In the genomic region with DNA sequence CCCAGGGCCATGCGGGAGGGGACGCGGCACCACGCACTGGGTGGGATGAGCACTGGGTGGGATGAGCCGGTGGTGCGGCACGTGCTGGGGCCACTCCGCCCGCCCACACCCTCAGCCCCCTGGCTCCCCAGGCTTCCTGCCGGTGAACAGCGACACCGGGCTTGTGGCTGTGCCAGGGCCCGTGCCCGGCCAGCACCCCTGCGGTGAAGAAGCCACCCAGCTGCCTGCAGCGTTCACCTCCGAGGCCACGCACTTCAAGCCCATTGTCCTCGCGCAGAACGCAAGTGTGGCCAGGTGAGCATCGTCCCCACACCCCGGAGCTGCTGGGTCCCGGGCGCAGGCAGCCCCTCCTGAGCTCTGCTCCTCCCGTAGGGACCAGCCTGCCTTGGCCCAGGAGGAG, we compare ENCODE assay signal across 28 cellular contexts. TPM values are rescaled to one million over a fixed set of nuclear protein-coding genes. Genes with fewer than 3 reads are reported as not detected.
DNase-seq lines count a peak whose midpoint lies in the region; ATAC-seq, FAIRE-seq and TF ChIP-seq lines count a peak whose summit lies in the region.
"Had no signal": no experiment of that assay in that cellular context is flagged by ENCODE, and none has a peak within 500 bp of the region (broad histone marks: within the 10 kb centered on the region; RNA-seq: fewer than 3 reads in every experiment).

No MANE protein-coding gene starts in this region.

- no peaks in the 10 kb centered on the region for H4K20me1 ChIP-seq in H1 (replicated peaks in 1 of 2; ENCODE audit: control insufficient read depth in 1 of 2, insufficient read depth in 2 of 2, low read length in 2 of 2)

- no peak for TF ChIP-seq RAD21 in H1 (IDR thresholded peaks at IDR 0.05 in 1 of 2, conservative IDR thresholded peaks at IDR 0.05 in 1 of 2; ENCODE audit: low read depth in 2 of 2, low read length in 2 of 2)

- no peak overlapping the region for H2BK12ac ChIP-seq in H1 (ENCODE audit: low read depth, low read length)

- no peaks in the 10 kb centered on the region for H3K36me3 ChIP-seq in heart left ventricle
- no peaks in the 10 kb centered on the region for H3K36me3 ChIP-seq in left ventricle myocardium inferior
- peaks cover 0 to 4% (median 0%) of the 10 kb centered on the region in 4 experiments; a peak in 2 of 8 replicates for H3K36me3 ChIP-seq in H1 (ENCODE audit: control insufficient read depth in 2 of 4, insufficient read depth in 4 of 4, low read length in 3 of 4)
- no peaks in the 10 kb centered on the region for H3K36me3 ChIP-seq in psoas muscle (ENCODE audit: insufficient read depth in 1 of 2, low read depth in 1 of 2)
- H3K36me3 ChIP-seq: BE2C; BLaER1 treated with 17β-estradiol and CSF1 and Interleukin-3, amounts not matched to agents 10 nM and 100 nM; HAP-1 had no signal

- H3K14ac ChIP-seq in H1 (ENCODE audit: insufficient read length) = no peak overlapping the region

- CTCF ChIA-PET in H1 (lab: Charles Lee; ENCODE audit: partially characterized antibody) = interaction anchor here (0.6 to 4.5 kb wide), 6 partner anchors 16 to 73 kb away, joined by 3 to 40 read pairs (median 4); no protein-coding TSS in a partner anchor

- H3K4me3 ChIP-seq in heart left ventricle (no peak overlapping the region), left ventricle myocardium inferior (no peak overlapping the region), H1 (ENCODE audit: extremely low read depth in 1 of 4, insufficient read depth in 2 of 4, low read depth in 3 of 4, low read length in 4 of 4) (no peak overlapping the region), psoas muscle (no peak overlapping the region)
- H3K4me3 ChIP-seq: A549; BLaER1 treated with 17β-estradiol and CSF1 and Interleukin-3, amounts not matched to agents 10 nM and 100 nM; GM23338; HAP-1 had no signal

- H2AK5ac ChIP-seq in H1 (ENCODE audit: low read depth, low read length) = no peak overlapping the region

- no peak overlapping the region for H3K23ac ChIP-seq in H1 (ENCODE audit: insufficient read length)

- FAIRE-seq in H1 (lab: Jason Lieb, UNC) = no peak
- FAIRE-seq: A549, GM12891, GM18507, H54 had no signal

- H3K9me3 ChIP-seq in heart left ventricle (peaks cover 0 to 15% (median 2%) of the 10 kb centered on the region in 12 donors), left ventricle myocardium inferior (replicated peaks) (peaks cover 18% of the 10 kb centered on the region), H1 (ENCODE audit: insufficient read depth in 2 of 2, low read depth in 1 of 2, low read length in 1 of 2) (peaks cover 3 to 7% of the 10 kb centered on the region in 2 experiments; a peak in 3 of 4 replicates), psoas muscle (no peaks in the 10 kb centered on the region)
- H3K9me3 ChIP-seq: A549, BE2C, HAP-1 had no signal

- H4K91ac ChIP-seq in H1 (replicated peaks; ENCODE audit: insufficient read length, low read length) = no peak overlapping the region

- 0 out of 2 replicates have a peak, but pooled peaks cover 2% of the 10 kb centered on the region for H3K79me1 ChIP-seq in H1 (ENCODE audit: low read depth, low read length)

- no peaks in the 10 kb centered on the region for H3K4me1 ChIP-seq in heart left ventricle
- H3K4me1 ChIP-seq in left ventricle myocardium inferior = no peaks in the 10 kb centered on the region
- no peaks in the 10 kb centered on the region for H3K4me1 ChIP-seq in H1 (replicated peaks in 1 of 4; ENCODE audit: control insufficient read depth in 3 of 4, insufficient read depth in 4 of 4, low read length in 3 of 4)
- H3K4me1 ChIP-seq in psoas muscle = no peaks in the 10 kb centered on the region
- H3K4me1 ChIP-seq: A549, BE2C, HAP-1 had no signal

- H3K4me1 Mint-ChIP-seq in CD14-positive monocyte = no peaks in the 10 kb centered on the region
- H3K4me1 Mint-ChIP-seq: CD4-positive, alpha-beta memory T cell; GM23338 had no signal

- no peak for TF ChIP-seq EP300 in H1 (IDR thresholded peaks at IDR 0.05; ENCODE audit: borderline replicate concordance in 1 of 2, low read depth in 2 of 2, low read length in 2 of 2)

- no peak overlapping the region for H3K27ac Mint-ChIP-seq in CD14-positive monocyte
- H3K27ac Mint-ChIP-seq: CD4-positive, alpha-beta memory T cell; GM23338; HFFc6 had no signal

- no peak overlapping the region for H4K8ac ChIP-seq in H1 (ENCODE audit: extremely low read depth, insufficient read depth, low read length)

- no peak for TF ChIP-seq CTCF in heart left ventricle (IDR thresholded peaks at IDR 0.05)
- no peak for TF ChIP-seq CTCF in left ventricle myocardium inferior (IDR thresholded peaks at IDR 0.05; ENCODE audit: borderline replicate concordance)
- TF ChIP-seq CTCF in CD14-positive monocyte (IDR thresholded peaks at IDR 0.05) = no peak
- no peak for TF ChIP-seq CTCF in H1 (IDR thresholded peaks at IDR 0.05; ENCODE audit: control extremely low read depth in 1 of 3, insufficient read depth in 1 of 3, low read depth in 1 of 3, low read length in 3 of 3)
- no peak for TF ChIP-seq CTCF in psoas muscle (IDR thresholded peaks at IDR 0.05)

- peaks cover 4 to 12% (median 6%) of the 10 kb centered on the region in 3 donors for H3K27me3 Mint-ChIP-seq in CD14-positive monocyte (ENCODE audit: low read depth in 3 of 3)

- POLR2A ChIA-PET in H1 (lab: Charles Lee; ENCODE audit: partially characterized antibody) = interaction anchor here (1.1 to 2.9 kb wide), 6 partner anchors 9 to 54 kb away, joined by 3 to 11 read pairs (median 6); no protein-coding TSS in a partner anchor

- no peak overlapping the region for H3K9ac ChIP-seq in H1 (replicated peaks in 1 of 4; ENCODE audit: extremely low read depth in 1 of 4, low read depth in 3 of 4, low read length in 3 of 4)
- H3K9ac ChIP-seq: BLaER1 treated with 17β-estradiol and CSF1 and Interleukin-3, amounts not matched to agents 10 nM and 100 nM had no signal

- no peaks in the 10 kb centered on the region for H3K23me2 ChIP-seq in H1 (ENCODE audit: low read depth, low read length)

- H3K9me3 Mint-ChIP-seq in CD14-positive monocyte = peaks cover 0 to 10% (median 3%) of the 10 kb centered on the region in 7 donors

- no peak overlapping the region for H2BK20ac ChIP-seq in H1 (ENCODE audit: low read length)

- 91 to 97% (median 95%) methylated on average over 7 to 26 of the region's 26 CpGs for WGBS in heart left ventricle, 4 donors
- WGBS in H1 (ENCODE audit: extremely low coverage in 1 of 2, insufficient coverage in 1 of 2, insufficient read length in 1 of 2, insufficient replicate concordance in 2 of 2, low coverage in 1 of 2, low lambda C conversion rate in 2 of 2, missing lambda C conversion rate in 1 of 2), 2 experiments = 95% methylated on average over 19 of the region's 26 CpGs; no CpG with 5 or more reads in 1 of the 2 experiments
- 86 to 94% (median 87%) methylated on average over 23 to 26 of the region's 26 CpGs for WGBS in psoas muscle, 3 donors

- no peak overlapping the region for H3K4me2 ChIP-seq in H1 (ENCODE audit: insufficient read depth in 1 of 2, low read depth in 2 of 2, low read length in 2 of 2)
- H3K4me2 ChIP-seq: A549, GM23338 had no signal

- no peak overlapping the region for H2AFZ ChIP-seq in H1 (ENCODE audit: low read length)
- H2AFZ ChIP-seq: GM23338 had no signal

- DNase-seq in heart left ventricle (peak in 3 of 5 donors; percentile 7 to 63 (median 12)), left ventricle myocardium inferior (no peak), CD14-positive monocyte (ENCODE audit: low spot score) (peak; percentile 28), H1 (ENCODE audit: low read depth in 1 of 2, low spot score in 2 of 2) (no peak), psoas muscle (peak; percentile 10 to 26), islet precursor cell (no peak), T-helper 2 cell (no peak)
- DNase-seq: 8988T; ACHN; AML-193; BE2C; Calu3; CD4-positive, alpha-beta memory T cell; COR-L47; DMS53; DMS79 treated with DMSO at 0.1 percent for 48 hours; GF-D8; HFFc6 had no signal

- TF ChIP-seq POLR2A in heart left ventricle (IDR thresholded peaks at IDR 0.05) = no peak
- no peak for TF ChIP-seq POLR2A in H1 (IDR thresholded peaks at IDR 0.05; ENCODE audit: control extremely low read depth in 1 of 2, low read depth in 2 of 2, low read length in 2 of 2)

- peak overlapping the region; percentile 53 for H3K4ac ChIP-seq in H1 (replicated peaks; ENCODE audit: insufficient read length, low read depth, low read length)

- no peak overlapping the region for H4K5ac ChIP-seq in H1 (ENCODE audit: insufficient read length, low read depth, low read length)

- H2BK5ac ChIP-seq in H1 (ENCODE audit: low read depth, low read length) = no peak overlapping the region

- no peak overlapping the region for H3K56ac ChIP-seq in H1 (replicated peaks; ENCODE audit: insufficient read length, low read depth, low read length)

- H3K27ac ChIP-seq in heart left ventricle (no peak overlapping the region), left ventricle myocardium inferior (replicated peaks) (no peak overlapping the region), H1 (ENCODE audit: low read depth, low read length) (no peak overlapping the region), psoas muscle (no peak overlapping the region)
- H3K27ac ChIP-seq: A549; BLaER1 treated with 17β-estradiol and CSF1 and Interleukin-3, amounts not matched to agents 10 nM and 100 nM had no signal

- no peak overlapping the region for H3K4me3 Mint-ChIP-seq in CD14-positive monocyte
- H3K4me3 Mint-ChIP-seq: CD4-positive, alpha-beta memory T cell; GM23338; HFFc6 had no signal

- H2BK120ac ChIP-seq in H1 (replicated peaks; ENCODE audit: low read depth, low read length) = no peak overlapping the region

- H3K36me3 Mint-ChIP-seq in CD14-positive monocyte = no peaks in the 10 kb centered on the region
- H3K36me3 Mint-ChIP-seq: CD4-positive, alpha-beta memory T cell had no signal

- H2BK15ac ChIP-seq in H1 (ENCODE audit: low read length) = no peak overlapping the region

- intact Hi-C loops in heart left ventricle (cut with DNase I) (no loop called here), left ventricle myocardium inferior (cut with micrococcal nuclease) (no loop called here), CD14-positive monocyte (cut with micrococcal nuclease) (no loop called here), psoas muscle (cut with DNase I) (no loop called here)

- no peak overlapping the region for H3K18ac ChIP-seq in H1 (ENCODE audit: extremely low read depth, low read length)

- H3K79me2 ChIP-seq in H1 (ENCODE audit: control insufficient read depth in 1 of 2, insufficient read depth in 2 of 2, low read length in 2 of 2) = no peaks in the 10 kb centered on the region

- ATAC-seq in heart left ventricle = no peak
- ATAC-seq in psoas muscle = no peak
- ATAC-seq in HG03108 (IDR thresholded peaks at IDR 0.05; ENCODE audit: unreplicated experiment) = no peak

- H3K27me3 ChIP-seq in heart left ventricle = no peaks in the 10 kb centered on the region
- H3K27me3 ChIP-seq in left ventricle myocardium inferior (ENCODE audit: low read depth) = peaks cover 84% of the 10 kb centered on the region
- no peaks in the 10 kb centered on the region for H3K27me3 ChIP-seq in H1 (replicated peaks in 1 of 4; ENCODE audit: control insufficient read depth in 3 of 4, extremely low read depth in 1 of 4, insufficient read depth in 3 of 4, low read length in 3 of 4)
- H3K27me3 ChIP-seq in psoas muscle (ENCODE audit: insufficient read depth in 3 of 3, low read length in 2 of 3) = peaks cover 0 to 26% (median 7%) of the 10 kb centered on the region in 3 donors
- H3K27me3 ChIP-seq: BLaER1 treated with 17β-estradiol and CSF1 and Interleukin-3, amounts not matched to agents 10 nM and 100 nM had no signal

RNA-seq across cellular contexts. Expression of a gene that starts 31.8 kb away (rescaled TPM):
- not detected for total RNA-seq in heart left ventricle
- polyA plus RNA-seq in heart left ventricle = not detected
- total RNA-seq in left ventricle myocardium inferior = not detected
- under 1 TPM; 0.14 to 0.48 TPM for polyA plus RNA-seq in CD14-positive monocyte
- 21.7 and 21.8 TPM in 2 replicates for total RNA-seq in H1 (2021; fragmentation: NEBNext Ultra II Directional; extraction: Animal tissue kit (Norgen Biotek cat#: 25700))
- polyA plus RNA-seq in H1 (2011; rRNA removed) = 0.47 and 0.97 TPM in 2 replicates
- polyA plus RNA-seq in H1 (2011; cell fraction: cytosol; rRNA removed) = 0.56 TPM
- polyA plus RNA-seq in H1 (2011; cell fraction: nucleus; rRNA removed) = 3.0 TPM
- polyA plus RNA-seq in H1 (2012, experiment 1 of 2) = 4.6 to 12.2 TPM (median 10.6 TPM) in 4 replicates
- polyA plus RNA-seq in H1 (2012, experiment 2 of 2) = 0.80 TPM
- polyA plus RNA-seq in H1 (2013, experiment 1 of 2) = 23.8 TPM
- 24.8 TPM for polyA plus RNA-seq in H1 (2013, experiment 2 of 2)
- not detected in 2 replicates for polyA minus RNA-seq in H1 (2011; rRNA and poly(A)+ RNA removed)
- 6.3 TPM for polyA minus RNA-seq in H1 (2011; cell fraction: cytosol; rRNA and poly(A)+ RNA removed)
- 4.3 TPM for polyA minus RNA-seq in H1 (2011; cell fraction: nucleus; rRNA and poly(A)+ RNA removed)
- total RNA-seq in psoas muscle = not detected
- polyA plus RNA-seq in psoas muscle = not detected
- total RNA-seq: Calu3; CD4-positive, alpha-beta memory T cell; Daoy; G401; HFFc6 had no signal
- polyA plus RNA-seq: A549; CD4-positive, alpha-beta memory T cell had no signal

RNA-seq across cellular contexts. Expression of a gene that starts 38.2 kb away (rescaled TPM):
- total RNA-seq in heart left ventricle (1 to 10 TPM in 1 of 9 donors, under 1 TPM in 6, not detected in 2; 0.05 to 2.9 (median 0.13) TPM), left ventricle myocardium inferior (0.11 TPM), psoas muscle (under 1 TPM in 1 of 4 donors, not detected in 3; 0.10 TPM)
- polyA plus RNA-seq in heart left ventricle (under 1 TPM in 1 of 2 donors, not detected in 1; 0.04 TPM), CD14-positive monocyte (under 1 TPM in 1 of 2 donors, not detected in 1; 0.22 TPM), H1 (2011; rRNA removed) (7.5 and 10.4 TPM in 2 replicates), psoas muscle (under 1 TPM in 2 of 3 donors, not detected in 1; under 0.01 to 0.01 TPM)
- 16.7 and 19.3 TPM in 2 replicates for total RNA-seq in H1 (2021; fragmentation: NEBNext Ultra II Directional; extraction: Animal tissue kit (Norgen Biotek cat#: 25700))
- 8.2 TPM for polyA plus RNA-seq in H1 (2011; cell fraction: cytosol; rRNA removed)
- 24.2 TPM for polyA plus RNA-seq in H1 (2011; cell fraction: nucleus; rRNA removed)
- 10.6 to 18.0 TPM (median 14.3 TPM) in 4 replicates for polyA plus RNA-seq in H1 (2012, experiment 1 of 2)
- 7.0 TPM for polyA plus RNA-seq in H1 (2012, experiment 2 of 2)
- 6.2 TPM for polyA plus RNA-seq in H1 (2013, experiment 1 of 2)
- 5.8 TPM for polyA plus RNA-seq in H1 (2013, experiment 2 of 2)
- 14.2 and 17.3 TPM in 2 replicates for polyA minus RNA-seq in H1 (2011; rRNA and poly(A)+ RNA removed)
- polyA minus RNA-seq in H1 (2011; cell fraction: cytosol; rRNA and poly(A)+ RNA removed) = 9.8 TPM
- polyA minus RNA-seq in H1 (2011; cell fraction: nucleus; rRNA and poly(A)+ RNA removed) = 27.6 TPM
- total RNA-seq: Daoy had no signal

RNA-seq across cellular contexts. Expression of a gene that starts 39.4 kb away (rescaled TPM):
- 1 to 10 TPM in 1 of 9 donors, under 1 TPM in 8; 0.29 to 2.3 (median 0.56) TPM for total RNA-seq in heart left ventricle
- under 1 TPM; 0.58 to 0.99 TPM for polyA plus RNA-seq in heart left ventricle
- total RNA-seq in left ventricle myocardium inferior = 0.33 TPM
- 1 to 10 TPM; 1.4 to 1.6 TPM for polyA plus RNA-seq in CD14-positive monocyte
- 4.7 and 5.6 TPM in 2 replicates for total RNA-seq in H1 (2021; fragmentation: NEBNext Ultra II Directional; extraction: Animal tissue kit (Norgen Biotek cat#: 25700))
- polyA plus RNA-seq in H1 (2011; rRNA removed) = 5.6 and 7.8 TPM in 2 replicates
- 4.6 TPM for polyA plus RNA-seq in H1 (2011; cell fraction: cytosol; rRNA removed)
- polyA plus RNA-seq in H1 (2011; cell fraction: nucleus; rRNA removed) = 17.4 TPM
- 3.4 to 5.9 TPM (median 5.1 TPM) in 4 replicates for polyA plus RNA-seq in H1 (2012, experiment 1 of 2)
- 3.8 TPM for polyA plus RNA-seq in H1 (2012, experiment 2 of 2)
- 3.8 TPM for polyA plus RNA-seq in H1 (2013, experiment 1 of 2)
- 3.5 TPM for polyA plus RNA-seq in H1 (2013, experiment 2 of 2)
- polyA minus RNA-seq in H1 (2011; rRNA and poly(A)+ RNA removed) = 1.6 and 1.7 TPM in 2 replicates
- 5.8 TPM for polyA minus RNA-seq in H1 (2011; cell fraction: cytosol; rRNA and poly(A)+ RNA removed)
- 6.0 TPM for polyA minus RNA-seq in H1 (2011; cell fraction: nucleus; rRNA and poly(A)+ RNA removed)
- total RNA-seq in psoas muscle = under 1 TPM; 0.21 to 0.32 (median 0.27) TPM
- polyA plus RNA-seq in psoas muscle = under 1 TPM; 0.03 to 0.34 (median 0.13) TPM
- total RNA-seq: Calu3; CD4-positive, alpha-beta memory T cell; Daoy; G401; HFFc6 had no signal
- polyA plus RNA-seq: A549; CD4-positive, alpha-beta memory T cell had no signal

Comparison
In these comparisons a context has a peak if more than half of its experiments do, and no peak if none do; other contexts are left out.
1. DNase-seq: peak in heart left ventricle (3 of 5), CD14-positive monocyte (single experiment) and psoas muscle (2 of 2); none in left ventricle myocardium inferior (single experiment), H1 (0 of 2), islet precursor cell (single experiment) and T-helper 2 cell (0 of 5).
2. RNA of a gene that starts 31.8 kb away (total RNA-seq): 21.7 to 21.8 TPM in H1; not detected in heart left ventricle, not detected in left ventricle myocardium inferior (single experiment) and not detected in psoas muscle; every median in the first group is over 10 times any median in the second.